Comparison of ENCODE assay signal across 8 cellular contexts in genomic region chr17:51119415-51120356, GRCh38. TPM values are rescaled to one million over a fixed set of nuclear protein-coding genes. Genes with fewer than 3 reads are reported as not detected.
DNase-seq lines count a peak whose midpoint lies in the region; TF ChIP-seq lines count a peak whose summit lies in the region.

No MANE protein-coding gene starts in this region.

- intact Hi-C loops in activated CD4-positive, alpha-beta T cell treated with anti-CD3 and anti-CD28 coated beads, Interleukin-2, amount 10 ng/mL, durations not matched to agents 24 days and 14 days (cut with micrococcal nuclease), result loop anchor here (2.0 kb wide), 1 partner anchor 253 kb away; the partner anchor contains the start of gene TOB1

- peak overlapping the region; percentile 95 for H3K9ac ChIP-seq in MM.1S (ENCODE audit: low read length)

- peak; percentile 18 for DNase-seq in NCI-H1092 treated with DMSO at 0.1 percent for 48 hours (lab: John Stamatoyannopoulos, UW)
- no peak for DNase-seq in NCI-H1092 (lab: John Stamatoyannopoulos, UW)
- peak; percentile 33 to 65 for DNase-seq in HAP-1 (ENCODE audit: low spot score in 2 of 2)
- peak; percentile 40 for DNase-seq in MM.1S
- peak; percentile 85 for DNase-seq in activated CD4-positive, alpha-beta T cell treated with anti-CD3 and anti-CD28 coated beads, Interleukin-2, amount 10 ng/mL, durations not matched to agents 24 days and 14 days
- DNase-seq in dermis blood vessel endothelial cell, result peak; percentile 63
- DNase-seq in left kidney (ENCODE audit: low read depth, low spot score), result peak; percentile 84
- peak; percentile 14 to 15 for DNase-seq in stimulated activated CD4-positive, alpha-beta T cell treated with anti-CD3 and anti-CD28 coated beads, Interleukin-4, amount 100 ng/mL, for 4 hours

- H3K4me3 ChIP-seq in HAP-1 (peak overlapping the region; percentile 90), MM.1S (ENCODE audit: low read length) (peak overlapping the region; percentile 99)

- no peaks in the 10 kb centered on the region for H3K9me2 ChIP-seq in MM.1S (replicated peaks; ENCODE audit: insufficient read depth, low read length)

- peaks cover 11% of the 10 kb centered on the region for H3K36me3 Mint-ChIP-seq in activated CD4-positive, alpha-beta T cell treated with anti-CD3 and anti-CD28 coated beads, Interleukin-2, amount 10 ng/mL, durations not matched to agents 24 days and 14 days (ENCODE audit: low read depth)

- TF ChIP-seq CTCF in MM.1S (IDR thresholded peaks at IDR 0.05; ENCODE audit: low read length), result 0 out of 2 replicates have a peak, but pooled peaks have one; percentile 7

- peaks cover 1% of the 10 kb centered on the region for H3K27me3 Mint-ChIP-seq in activated CD4-positive, alpha-beta T cell treated with anti-CD3 and anti-CD28 coated beads, Interleukin-2, amount 10 ng/mL, durations not matched to agents 24 days and 14 days

- in situ Hi-C loops in HAP-1 (cut with MboI; ENCODE audit: low sequenced_read_pairs), result no loop called here

- peak overlapping the region; percentile 70 for H3K4me2 ChIP-seq in MM.1S (ENCODE audit: low read depth, low read length)

- H3K9me3 ChIP-seq in HAP-1 (no peaks in the 10 kb centered on the region), MM.1S (replicated peaks; ENCODE audit: insufficient read depth, low read length) (no peaks in the 10 kb centered on the region)

- H3K4me1 Mint-ChIP-seq in activated CD4-positive, alpha-beta T cell treated with anti-CD3 and anti-CD28 coated beads, Interleukin-2, amount 10 ng/mL, durations not matched to agents 24 days and 14 days, result peaks cover 53% of the 10 kb centered on the region

- H3F3A ChIP-seq in MM.1S (ENCODE audit: insufficient read depth, low read length), result peaks cover 28% of the 10 kb centered on the region

- peak overlapping the region; percentile 89 for H3K4me3 Mint-ChIP-seq in activated CD4-positive, alpha-beta T cell treated with anti-CD3 and anti-CD28 coated beads, Interleukin-2, amount 10 ng/mL, durations not matched to agents 24 days and 14 days

- peak overlapping the region; percentile 97 for H3K27ac Mint-ChIP-seq in activated CD4-positive, alpha-beta T cell treated with anti-CD3 and anti-CD28 coated beads, Interleukin-2, amount 10 ng/mL, durations not matched to agents 24 days and 14 days

- H3K4me1 ChIP-seq in HAP-1 (peaks cover 26% of the 10 kb centered on the region), MM.1S (ENCODE audit: low read length) (peaks cover 22% of the 10 kb centered on the region)

- peak overlapping the region; percentile 85; the same call in 1 of the 2 replicates for H2AFZ ChIP-seq in MM.1S (ENCODE audit: low read length)

- no peaks in the 10 kb centered on the region for H3K9me3 Mint-ChIP-seq in activated CD4-positive, alpha-beta T cell treated with anti-CD3 and anti-CD28 coated beads, Interleukin-2, amount 10 ng/mL, durations not matched to agents 24 days and 14 days

- peaks cover 3% of the 10 kb centered on the region; the same call in 1 of the 2 replicates for H4K20me1 ChIP-seq in MM.1S (ENCODE audit: insufficient read depth, low read length)

- H3K36me3 ChIP-seq in HAP-1 (replicated peaks) (no peaks in the 10 kb centered on the region), MM.1S (replicated peaks; ENCODE audit: insufficient read depth, low read length) (no peaks in the 10 kb centered on the region)

- H3K27ac ChIP-seq in MM.1S (ENCODE audit: low read length), result peak overlapping the region; percentile 90

- H3K79me2 ChIP-seq in MM.1S (ENCODE audit: low read length), result peaks cover 59% of the 10 kb centered on the region

- H3K27me3 ChIP-seq in HAP-1 (ENCODE audit: low read depth) (no peaks in the 10 kb centered on the region), MM.1S (replicated peaks; ENCODE audit: insufficient read depth, low read length) (no peaks in the 10 kb centered on the region)

RNA-seq across cellular contexts. Expression of gene SPAG9, which starts 1.0 kb away (rescaled TPM):
- 47.5 and 47.7 TPM in 2 replicates for total RNA-seq in activated CD4-positive, alpha-beta T cell treated with anti-CD3 and anti-CD28 coated beads, Interleukin-2, amount 10 ng/mL, durations not matched to agents 24 days and 14 days
- total RNA-seq in dermis blood vessel endothelial cell, result 121 and 122 TPM in 2 replicates

RNA-seq across cellular contexts. Expression of gene NME1, which starts 33.7 kb away (rescaled TPM):
- total RNA-seq in activated CD4-positive, alpha-beta T cell treated with anti-CD3 and anti-CD28 coated beads, Interleukin-2, amount 10 ng/mL, durations not matched to agents 24 days and 14 days, result 447 and 455 TPM in 2 replicates
- 100 and 135 TPM in 2 replicates for total RNA-seq in dermis blood vessel endothelial cell

RNA-seq across cellular contexts. Expression of gene NME2, which starts 46.5 kb away (rescaled TPM):
- total RNA-seq in activated CD4-positive, alpha-beta T cell treated with anti-CD3 and anti-CD28 coated beads, Interleukin-2, amount 10 ng/mL, durations not matched to agents 24 days and 14 days, result 752 and 795 TPM in 2 replicates
- total RNA-seq in dermis blood vessel endothelial cell, result 537 and 883 TPM in 2 replicates
